In the genomic region with DNA sequence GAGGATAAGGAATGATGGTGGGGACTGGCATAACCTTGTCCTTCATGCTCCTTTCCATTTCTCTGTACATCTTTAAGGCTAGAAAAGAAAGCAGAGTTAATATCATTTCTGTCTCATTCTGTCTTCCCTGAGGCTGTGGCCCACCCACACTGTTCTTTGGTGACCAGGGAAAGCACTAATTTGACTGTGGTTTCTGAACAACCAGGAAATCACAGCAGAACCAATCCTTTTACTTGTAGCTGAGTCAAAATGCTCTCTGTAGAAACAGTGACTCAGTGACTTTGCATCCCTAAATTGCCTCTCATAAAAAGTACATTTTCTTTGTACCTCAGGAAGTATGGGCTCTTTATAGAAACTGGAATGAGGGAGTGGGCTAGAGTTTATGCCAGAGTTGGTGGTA, we compare ENCODE assay signal across 1 cellular context.
TF ChIP-seq lines count a peak whose summit lies in the region.

No MANE protein-coding gene starts in this region.

TF ChIP-seq in HepG2, 621 proteins besides CTCF, POLR2A, EP300 and RAD21:
- TF ChIP-seq, protein P1, sequence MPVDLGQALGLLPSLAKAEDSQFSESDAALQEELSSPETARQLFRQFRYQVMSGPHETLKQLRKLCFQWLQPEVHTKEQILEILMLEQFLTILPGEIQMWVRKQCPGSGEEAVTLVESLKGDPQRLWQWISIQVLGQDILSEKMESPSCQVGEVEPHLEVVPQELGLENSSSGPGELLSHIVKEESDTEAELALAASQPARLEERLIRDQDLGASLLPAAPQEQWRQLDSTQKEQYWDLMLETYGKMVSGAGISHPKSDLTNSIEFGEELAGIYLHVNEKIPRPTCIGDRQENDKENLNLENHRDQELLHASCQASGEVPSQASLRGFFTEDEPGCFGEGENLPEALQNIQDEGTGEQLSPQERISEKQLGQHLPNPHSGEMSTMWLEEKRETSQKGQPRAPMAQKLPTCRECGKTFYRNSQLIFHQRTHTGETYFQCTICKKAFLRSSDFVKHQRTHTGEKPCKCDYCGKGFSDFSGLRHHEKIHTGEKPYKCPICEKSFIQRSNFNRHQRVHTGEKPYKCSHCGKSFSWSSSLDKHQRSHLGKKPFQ (CRISPR knock-in tag; IDR thresholded peaks at IDR 0.05; ENCODE audit: insufficient replicate concordance) = no peak
- no peak for TF ChIP-seq NFIC (IDR thresholded peaks at IDR 0.05; ENCODE audit: low read length)
- TF ChIP-seq CCAR2 (optimal IDR thresholded peaks at IDR 0.05; ENCODE audit: low read depth, low read length) = no peak
- TF ChIP-seq, protein P2, sequence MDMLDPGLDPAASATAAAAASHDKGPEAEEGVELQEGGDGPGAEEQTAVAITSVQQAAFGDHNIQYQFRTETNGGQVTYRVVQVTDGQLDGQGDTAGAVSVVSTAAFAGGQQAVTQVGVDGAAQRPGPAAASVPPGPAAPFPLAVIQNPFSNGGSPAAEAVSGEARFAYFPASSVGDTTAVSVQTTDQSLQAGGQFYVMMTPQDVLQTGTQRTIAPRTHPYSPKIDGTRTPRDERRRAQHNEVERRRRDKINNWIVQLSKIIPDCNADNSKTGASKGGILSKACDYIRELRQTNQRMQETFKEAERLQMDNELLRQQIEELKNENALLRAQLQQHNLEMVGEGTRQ (IDR thresholded peaks at IDR 0.05; ENCODE audit: low read depth, low read length) = no peak
- TF ChIP-seq, protein P2 (CRISPR knock-in tag; IDR thresholded peaks at IDR 0.05; ENCODE audit: borderline replicate concordance) = no peak
- TF ChIP-seq ZBTB38 (CRISPR knock-in tag; IDR thresholded peaks at IDR 0.05) = no peak
- TF ChIP-seq HOXA5 (CRISPR knock-in tag; IDR thresholded peaks at IDR 0.05) = no peak
- no peak for TF ChIP-seq RARA (CRISPR knock-in tag; IDR thresholded peaks at IDR 0.05)
- TF ChIP-seq ZNF7 (CRISPR knock-in tag; IDR thresholded peaks at IDR 0.05) = no peak
- TF ChIP-seq TAF15 (IDR thresholded peaks at IDR 0.05; ENCODE audit: low read depth, low read length, poor library complexity, severe bottlenecking) = no peak
- TF ChIP-seq, protein P3, sequence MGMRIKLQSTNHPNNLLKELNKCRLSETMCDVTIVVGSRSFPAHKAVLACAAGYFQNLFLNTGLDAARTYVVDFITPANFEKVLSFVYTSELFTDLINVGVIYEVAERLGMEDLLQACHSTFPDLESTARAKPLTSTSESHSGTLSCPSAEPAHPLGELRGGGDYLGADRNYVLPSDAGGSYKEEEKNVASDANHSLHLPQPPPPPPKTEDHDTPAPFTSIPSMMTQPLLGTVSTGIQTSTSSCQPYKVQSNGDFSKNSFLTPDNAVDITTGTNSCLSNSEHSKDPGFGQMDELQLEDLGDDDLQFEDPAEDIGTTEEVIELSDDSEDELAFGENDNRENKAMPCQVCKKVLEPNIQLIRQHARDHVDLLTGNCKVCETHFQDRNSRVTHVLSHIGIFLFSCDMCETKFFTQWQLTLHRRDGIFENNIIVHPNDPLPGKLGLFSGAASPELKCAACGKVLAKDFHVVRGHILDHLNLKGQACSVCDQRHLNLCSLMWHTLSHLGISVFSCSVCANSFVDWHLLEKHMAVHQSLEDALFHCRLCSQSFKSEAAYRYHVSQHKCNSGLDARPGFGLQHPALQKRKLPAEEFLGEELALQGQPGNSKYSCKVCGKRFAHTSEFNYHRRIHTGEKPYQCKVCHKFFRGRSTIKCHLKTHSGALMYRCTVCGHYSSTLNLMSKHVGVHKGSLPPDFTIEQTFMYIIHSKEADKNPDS (CRISPR knock-in tag; IDR thresholded peaks at IDR 0.05) = no peak
- no peak for TF ChIP-seq SMAD3 (CRISPR knock-in tag; IDR thresholded peaks at IDR 0.05)
